1 cellular context compared by ENCODE assay signal in genomic region chr3:154209499-154209898, GRCh38.
TF ChIP-seq lines count a peak whose summit lies in the region.

No MANE protein-coding gene starts in this region.

TF ChIP-seq in HepG2, 621 proteins besides CTCF, POLR2A, EP300 and RAD21 (continued from another document):
- TF ChIP-seq, protein P1, sequence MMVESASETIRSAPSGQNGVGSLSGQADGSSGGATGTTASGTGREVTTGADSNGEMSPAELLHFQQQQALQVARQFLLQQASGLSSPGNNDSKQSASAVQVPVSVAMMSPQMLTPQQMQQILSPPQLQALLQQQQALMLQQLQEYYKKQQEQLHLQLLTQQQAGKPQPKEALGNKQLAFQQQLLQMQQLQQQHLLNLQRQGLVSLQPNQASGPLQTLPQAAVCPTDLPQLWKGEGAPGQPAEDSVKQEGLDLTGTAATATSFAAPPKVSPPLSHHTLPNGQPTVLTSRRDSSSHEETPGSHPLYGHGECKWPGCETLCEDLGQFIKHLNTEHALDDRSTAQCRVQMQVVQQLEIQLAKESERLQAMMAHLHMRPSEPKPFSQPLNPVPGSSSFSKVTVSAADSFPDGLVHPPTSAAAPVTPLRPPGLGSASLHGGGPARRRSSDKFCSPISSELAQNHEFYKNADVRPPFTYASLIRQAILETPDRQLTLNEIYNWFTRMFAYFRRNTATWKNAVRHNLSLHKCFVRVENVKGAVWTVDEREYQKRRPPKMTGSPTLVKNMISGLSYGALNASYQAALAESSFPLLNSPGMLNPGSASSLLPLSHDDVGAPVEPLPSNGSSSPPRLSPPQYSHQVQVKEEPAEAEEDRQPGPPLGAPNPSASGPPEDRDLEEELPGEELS (CRISPR knock-in tag; IDR thresholded peaks at IDR 0.05), result no peak
- TF ChIP-seq GATAD2A (CRISPR knock-in tag; IDR thresholded peaks at IDR 0.05) (no peak), ZNF782 (CRISPR knock-in tag; IDR thresholded peaks at IDR 0.05; ENCODE audit: borderline replicate concordance) (no peak), KLF16 (CRISPR knock-in tag; IDR thresholded peaks at IDR 0.05) (no peak), XBP1 (CRISPR knock-in tag; IDR thresholded peaks at IDR 0.05) (no peak), PRMT3 (CRISPR knock-in tag; IDR thresholded peaks at IDR 0.05; ENCODE audit: borderline replicate concordance, low read depth) (no peak), YEATS2 (CRISPR knock-in tag; IDR thresholded peaks at IDR 0.05; ENCODE audit: borderline replicate concordance) (no peak), ZNF879 (CRISPR knock-in tag; IDR thresholded peaks at IDR 0.05) (no peak)
